Comparison of ENCODE assay signal across 15 cellular contexts in the genomic region with DNA sequence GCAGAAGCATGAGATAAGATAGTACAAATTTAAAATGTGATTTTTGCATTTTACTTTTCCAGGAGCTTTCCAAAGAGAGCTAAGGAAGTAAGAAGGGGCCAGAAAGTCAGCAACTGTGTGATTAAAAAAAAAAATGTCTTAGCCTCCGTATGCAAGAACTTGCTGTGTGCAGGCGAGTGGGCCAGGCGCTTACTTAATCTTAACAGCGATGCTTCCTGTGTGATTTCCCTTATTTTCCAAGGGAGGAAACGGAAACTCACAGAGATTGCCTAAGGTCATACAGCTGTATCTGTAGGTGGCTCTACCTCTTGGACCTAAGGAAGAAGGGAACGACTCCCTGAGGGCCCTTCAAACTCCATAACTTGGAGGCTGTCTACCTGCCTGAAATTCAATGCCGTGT. TPM values are rescaled to one million over a fixed set of nuclear protein-coding genes. Genes with fewer than 3 reads are reported as not detected.
A peak's percentile ranks its signal among the peaks of the same experiment; 100 is the strongest.
DNase-seq lines count a peak whose midpoint lies in the region; ATAC-seq and TF ChIP-seq lines count a peak whose summit lies in the region.
"Had no signal": no experiment of that assay in that cellular context is flagged by ENCODE, and none has a peak within 500 bp of the region (broad histone marks: within the 10 kb centered on the region; RNA-seq: fewer than 3 reads in every experiment).

No MANE protein-coding gene starts in this region.

- H3K36me3 ChIP-seq in right atrium auricular region (no peaks in the 10 kb centered on the region), liver (ENCODE audit: control insufficient read depth in 4 of 4, insufficient read depth in 3 of 4, low read depth in 1 of 4, low read length in 3 of 4) (peaks cover 0 to 8% (median 5%) of the 10 kb centered on the region in 4 donors)

- TF ChIP-seq CTCF in right atrium auricular region (IDR thresholded peaks at IDR 0.05) (no peak), liver (IDR thresholded peaks at IDR 0.05; ENCODE audit: low read depth, low read length, missing input control) (no peak)

- DNase-seq in right cardiac atrium (peak; percentile 32 to 70 (median 56)), right atrium auricular region (ENCODE audit: low spot score) (no peak), Kasumi-1 (lab: John Stamatoyannopoulos, UW) (peak; percentile 10 to 20), medulla oblongata (ENCODE audit: extremely low spot score) (no peak)
- no peak for DNase-seq in activated CD8-positive, alpha-beta memory T cell treated with anti-CD3 and anti-CD28 coated beads, Interleukin-2, amount 50 U/mL, for 4 hours
- DNase-seq: HCEC 1CT, NCI-H1092, NCI-H1694 treated with DMSO at 0.1 percent for 48 hours, NCI-H69 had no signal

- H3K27me3 ChIP-seq in right cardiac atrium (ENCODE audit: control insufficient read depth, insufficient read depth) = no peaks in the 10 kb centered on the region
- H3K27me3 ChIP-seq in right atrium auricular region = no peaks in the 10 kb centered on the region
- H3K27me3 ChIP-seq in liver (ENCODE audit: control insufficient read depth in 4 of 4, insufficient read depth in 4 of 4, low read length in 3 of 4) = no peaks in the 10 kb centered on the region

- H3K27ac ChIP-seq in right cardiac atrium (ENCODE audit: low read length) (no peak overlapping the region), right atrium auricular region (no peak overlapping the region), liver (ENCODE audit: low read depth in 1 of 2, low read length in 2 of 2) (peak overlapping the region in 1 of 2 donors; percentile 41)
- H3K27ac ChIP-seq: HL-60, SK-N-MC had no signal

- 41% methylated on average over 7 of the region's 7 CpGs for WGBS in right cardiac atrium
- WGBS in liver = 71% methylated on average over 7 of the region's 7 CpGs

- H3K4me1 ChIP-seq in right cardiac atrium (ENCODE audit: control insufficient read depth, insufficient read depth, low read length) (peaks cover 2% of the 10 kb centered on the region), right atrium auricular region (peaks cover 0 to 21% of the 10 kb centered on the region in 2 donors), liver (ENCODE audit: control insufficient read depth in 4 of 4, insufficient read depth in 4 of 4, low read length in 3 of 4) (peaks cover 4 to 57% (median 38%) of the 10 kb centered on the region in 4 donors)

- no peaks in the 10 kb centered on the region for H3K9me3 ChIP-seq in right cardiac atrium (ENCODE audit: control insufficient read depth, low read length)
- H3K9me3 ChIP-seq in right atrium auricular region = no peaks in the 10 kb centered on the region
- no peaks in the 10 kb centered on the region for H3K9me3 ChIP-seq in liver (ENCODE audit: control insufficient read depth in 4 of 4, low read length in 3 of 4)

- TF ChIP-seq RAD21 in liver (IDR thresholded peaks at IDR 0.05) = peak; percentile 20 to 31

- peak; percentile 36 to 55 for ATAC-seq in right cardiac atrium
- ATAC-seq in HG03159 (IDR thresholded peaks at IDR 0.05; ENCODE audit: unreplicated experiment) = no peak
- ATAC-seq: K562 had no signal

- H3K9ac ChIP-seq in liver (ENCODE audit: low read depth in 1 of 2, low read length in 2 of 2) = no peak overlapping the region

- no peak overlapping the region for H3K4me3 ChIP-seq in right cardiac atrium (ENCODE audit: low read length)
- no peak overlapping the region for H3K4me3 ChIP-seq in right atrium auricular region
- H3K4me3 ChIP-seq in liver (ENCODE audit: low read depth in 1 of 3, low read length in 3 of 3) = no peak overlapping the region
- H3K4me3 ChIP-seq: K562, SK-N-MC had no signal

- intact Hi-C loops in right cardiac atrium (cut with DNase I) = no loop called here

TF ChIP-seq in liver, 16 proteins besides CTCF, POLR2A, EP300 and RAD21:
- TF ChIP-seq FOXA2 (IDR thresholded peaks at IDR 0.05) = no peak
- no peak for TF ChIP-seq FOXA1 (IDR thresholded peaks at IDR 0.05)
- TF ChIP-seq, protein P1, sequence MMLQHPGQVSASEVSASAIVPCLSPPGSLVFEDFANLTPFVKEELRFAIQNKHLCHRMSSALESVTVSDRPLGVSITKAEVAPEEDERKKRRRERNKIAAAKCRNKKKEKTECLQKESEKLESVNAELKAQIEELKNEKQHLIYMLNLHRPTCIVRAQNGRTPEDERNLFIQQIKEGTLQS (IDR thresholded peaks at IDR 0.05) = no peak
- peak; percentile 82 for TF ChIP-seq NR2F2 (IDR thresholded peaks at IDR 0.05)
- TF ChIP-seq HNF4A (conservative IDR thresholded peaks at IDR 0.05) = no peak
- TF ChIP-seq TAF1 (conservative IDR thresholded peaks at IDR 0.05) = no peak
- TF ChIP-seq, protein P2, sequence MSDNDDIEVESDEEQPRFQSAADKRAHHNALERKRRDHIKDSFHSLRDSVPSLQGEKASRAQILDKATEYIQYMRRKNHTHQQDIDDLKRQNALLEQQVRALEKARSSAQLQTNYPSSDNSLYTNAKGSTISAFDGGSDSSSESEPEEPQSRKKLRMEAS (IDR thresholded peaks at IDR 0.05) = peak; percentile 40
TF ChIP-seq in liver: peak in this region for 2.

RNA-seq across cellular contexts. Expression of a gene that starts 11.1 kb away (rescaled TPM):
- total RNA-seq in right cardiac atrium = 1 to 10 TPM; 1.1 to 2.6 (median 2.1) TPM
- 0.93 TPM for polyA plus RNA-seq in right cardiac atrium
- total RNA-seq in right atrium auricular region = 1 to 10 TPM in 1 of 2 donors, under 1 TPM in 1; 0.78 to 2.8 TPM
- total RNA-seq in liver = 10 to 100 TPM; 26.9 to 33.5 TPM
- 10 to 100 TPM; 11.9 to 17.8 TPM for polyA plus RNA-seq in liver
- total RNA-seq: A673 had no signal

Comparison
In these comparisons a context has a peak if more than half of its experiments do, and no peak if none do; other contexts are left out.
1. DNase-seq: peak in right cardiac atrium (3 of 3) and Kasumi-1 (2 of 2); none in right atrium auricular region (single experiment), activated CD8-positive, alpha-beta memory T cell treated with anti-CD3 and anti-CD28 coated beads, Interleukin-2, amount 50 U/mL, for 4 hours (single experiment) and medulla oblongata (single experiment).
2. RNA of a gene that starts 11.1 kb away (total RNA-seq): 26.9 to 33.5 TPM in liver; 0.78 to 2.8 TPM in right atrium auricular region and 1.1 to 2.6 TPM in right cardiac atrium; every median in the first group is over 4 times any median in the second.